23 cellular contexts compared by ENCODE assay signal in the genomic region with DNA sequence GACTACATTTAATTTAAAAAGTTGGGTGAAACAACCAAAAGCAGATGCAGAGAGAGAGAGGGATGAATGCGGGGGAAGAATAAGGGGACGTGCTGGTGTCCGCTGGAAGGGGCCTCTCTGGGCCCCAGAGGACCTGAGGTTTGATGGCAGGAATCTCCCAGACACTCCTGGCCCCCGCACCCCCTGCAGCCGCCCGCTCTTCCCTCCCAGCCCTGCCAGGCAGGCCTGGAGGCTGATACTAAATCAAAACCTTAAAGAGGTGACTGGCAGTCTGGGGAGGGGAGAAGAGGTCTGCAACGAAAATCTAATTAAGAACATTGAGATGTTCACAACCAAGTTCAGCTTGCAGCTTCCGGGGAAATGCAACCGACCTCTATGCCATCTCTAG. TPM values are rescaled to one million over a fixed set of nuclear protein-coding genes. Genes with fewer than 3 reads are reported as not detected.
A peak's percentile ranks its signal among the peaks of the same experiment; 100 is the strongest.
DNase-seq lines count a peak whose midpoint lies in the region; ATAC-seq and TF ChIP-seq lines count a peak whose summit lies in the region.
"Had no signal": no experiment of that assay in that cellular context is flagged by ENCODE, and none has a peak within 500 bp of the region (broad histone marks: within the 10 kb centered on the region; RNA-seq: fewer than 3 reads in every experiment).

No MANE protein-coding gene starts in this region.

- ATAC-seq in HG02642 (IDR thresholded peaks at IDR 0.05; ENCODE audit: poor library complexity, unreplicated experiment), result no peak
- ATAC-seq: activated naive CD8-positive, alpha-beta T cell treated with anti-CD3 and anti-CD28 coated beads, Interleukin-2, amount 50 U/mL, for 24 hours; esophagus mucosa; K562; stimulated activated naive CD8-positive, alpha-beta T cell treated with anti-CD3 and anti-CD28 coated beads, Interleukin-15, amount 100 ng/mL, for 72 hours; T-helper 17 cell had no signal

- TF ChIP-seq CTCF in Calu3 (IDR thresholded peaks at IDR 0.05; ENCODE audit: unreplicated experiment) (no peak), foreskin fibroblast (IDR thresholded peaks at IDR 0.05; ENCODE audit: low read depth, low read length) (no peak)

- BruUV-seq in Calu3 (replicated peaks; lab: Mats Ljungman, UMichigan), result no TSS peak

- H3K27me3 ChIP-seq in adipocyte (replicated peaks; ENCODE audit: control insufficient read depth, insufficient read depth, low read length), result no peaks in the 10 kb centered on the region
- H3K27me3 ChIP-seq in skeletal muscle satellite cell (ENCODE audit: control insufficient read depth, insufficient read depth, low read length), result no peaks in the 10 kb centered on the region

- peaks cover 60% of the 10 kb centered on the region for H3K4me1 Mint-ChIP-seq in Calu3 (ENCODE audit: low read depth, unreplicated experiment)

- no peaks in the 10 kb centered on the region for H3K27me3 Mint-ChIP-seq in Calu3 (ENCODE audit: unreplicated experiment)

- peaks cover 69% of the 10 kb centered on the region for H3K36me3 Mint-ChIP-seq in Calu3 (ENCODE audit: insufficient read depth, unreplicated experiment)

- CTCF ChIA-PET in Calu3 (lab: Charles Lee), result interaction anchor here (0.6 to 3.1 kb wide), 3 partner anchors 10 to 252 kb away, joined by 3 to 11 read pairs (median 3); no protein-coding TSS in a partner anchor

- DNase-seq in Calu3, result no peak
- no peak for DNase-seq in adipocyte (ENCODE audit: low read depth)
- no peak for DNase-seq in foreskin fibroblast
- DNase-seq in activated CD4-positive, CD25-positive, alpha-beta regulatory T cell treated with anti-CD3 and anti-CD28 coated beads, Interleukin-2, amount 50 U/mL, for 72 hours, result no peak
- DNase-seq in NCI-H82 treated with DMSO at 0.1 percent for 48 hours (lab: John Stamatoyannopoulos, UW; ENCODE audit: unreplicated experiment), result no peak
- no peak for DNase-seq in DMS114 treated with DMSO at 0.1 percent for 48 hours (lab: John Stamatoyannopoulos, UW; ENCODE audit: unreplicated experiment)
- DNase-seq: ACHN; activated CD8-positive, alpha-beta memory T cell treated with anti-CD3 and anti-CD28 coated beads, Interleukin-2, amount 50 U/mL, for 4 hours; activated naive CD8-positive, alpha-beta T cell treated with anti-CD3 and anti-CD28 coated beads, Interleukin-2, amount 50 U/mL, for 24 hours; effector CD4-positive, alpha-beta T cell; mammary epithelial cell; MM.1S; NCI-H1436; NCI-H2107; NCI-H510A treated with DMSO at 0.1 percent for 48 hours; stimulated activated naive CD8-positive, alpha-beta T cell treated with anti-CD3 and anti-CD28 coated beads, Interleukin-15, amount 100 ng/mL, for 72 hours; T-helper 17 cell; trophoblast cell had no signal

- H3K9ac ChIP-seq in adipocyte (ENCODE audit: low read length) (peak overlapping the region; percentile 87), skeletal muscle satellite cell (ENCODE audit: low read depth, low read length) (peak overlapping the region; percentile 98)

- no peaks in the 10 kb centered on the region for H3K9me3 Mint-ChIP-seq in Calu3 (ENCODE audit: low read depth, unreplicated experiment)
- H3K9me3 Mint-ChIP-seq: activated naive CD8-positive, alpha-beta T cell treated with anti-CD3 and anti-CD28 coated beads, Interleukin-2, amount 50 U/mL, for 24 hours; stimulated activated naive CD8-positive, alpha-beta T cell treated with anti-CD3 and anti-CD28 coated beads, Interleukin-15, amount 100 ng/mL, for 72 hours had no signal

- H3K27ac Mint-ChIP-seq in Calu3 (ENCODE audit: unreplicated experiment), result peak overlapping the region; percentile 86
- H3K27ac Mint-ChIP-seq: activated naive CD8-positive, alpha-beta T cell treated with anti-CD3 and anti-CD28 coated beads, Interleukin-2, amount 50 U/mL, for 24 hours; stimulated activated naive CD8-positive, alpha-beta T cell treated with anti-CD3 and anti-CD28 coated beads, Interleukin-15, amount 100 ng/mL, for 72 hours; T-helper 17 cell had no signal

- H3K4me1 ChIP-seq in adipocyte (ENCODE audit: control insufficient read depth, insufficient read depth, low read length), result peaks cover 53% of the 10 kb centered on the region
- H3K4me1 ChIP-seq in skeletal muscle satellite cell (ENCODE audit: control insufficient read depth, insufficient read depth, low read length), result peaks cover 91% of the 10 kb centered on the region

- H3K9me3 ChIP-seq in adipocyte (ENCODE audit: control insufficient read depth, low read length) (no peaks in the 10 kb centered on the region), skeletal muscle satellite cell (replicated peaks; ENCODE audit: low read length) (no peaks in the 10 kb centered on the region)

- H3K4me3 ChIP-seq in adipocyte (ENCODE audit: low read length) (peak overlapping the region; percentile 83), foreskin fibroblast (ENCODE audit: low read depth in 1 of 2, low read length in 2 of 2) (peak overlapping the region; percentile 11 to 46), skeletal muscle satellite cell (ENCODE audit: low read length) (peak overlapping the region; percentile 79)
- H3K4me3 ChIP-seq: K562 had no signal

- H3K4me2 ChIP-seq in skeletal muscle satellite cell (ENCODE audit: low read length), result peak overlapping the region; percentile 90

- peak overlapping the region; percentile 76 for H3K4me3 Mint-ChIP-seq in Calu3 (ENCODE audit: low read depth, unreplicated experiment)
- H3K4me3 Mint-ChIP-seq: activated naive CD8-positive, alpha-beta T cell treated with anti-CD3 and anti-CD28 coated beads, Interleukin-2, amount 50 U/mL, for 24 hours; stimulated activated naive CD8-positive, alpha-beta T cell treated with anti-CD3 and anti-CD28 coated beads, Interleukin-15, amount 100 ng/mL, for 72 hours; T-helper 17 cell had no signal

- H3K36me3 ChIP-seq in adipocyte (ENCODE audit: control insufficient read depth, insufficient read depth, low read length, severe bottlenecking) (no peaks in the 10 kb centered on the region), skeletal muscle satellite cell (ENCODE audit: insufficient read depth, low read length) (peaks cover 11% of the 10 kb centered on the region)

- intact Hi-C loops in Calu3 (cut with micrococcal nuclease; ENCODE audit: unreplicated experiment), result no loop called here

RNA-seq across cellular contexts. Expression of a gene that starts 2.4 kb away (rescaled TPM):
- total RNA-seq in Calu3 (2022), result 13.3 and 14.5 TPM in 2 replicates
- total RNA-seq in skeletal muscle satellite cell (2012; rRNA removed), result 23.1 and 24.9 TPM in 2 replicates
- total RNA-seq: K562, SK-MEL-5 had no signal

RNA-seq across cellular contexts. Expression of a gene that starts 14.2 kb away (rescaled TPM):
- total RNA-seq in Calu3 (2022), result 8.7 and 10.9 TPM in 2 replicates
- total RNA-seq in skeletal muscle satellite cell (2012; rRNA removed), result 3.0 and 3.5 TPM in 2 replicates
- total RNA-seq: SK-MEL-5, T-helper 17 cell had no signal

RNA-seq across cellular contexts. Expression of a gene that starts 25.8 kb away (rescaled TPM):
- total RNA-seq in Calu3 (2022), result 47.8 and 48.9 TPM in 2 replicates
- 11.9 and 13.3 TPM in 2 replicates for total RNA-seq in skeletal muscle satellite cell (2012; rRNA removed)

Comparison
In these comparisons a context has a peak if more than half of its experiments do, and no peak if none do; other contexts are left out.
1. H3K4me3 ChIP-seq: peak in every context shown above with its lines; median percentile 83 in adipocyte; 79 in skeletal muscle satellite cell; 28 in foreskin fibroblast.